ENCODE assay signal across 8 cellular contexts in the genomic region with DNA sequence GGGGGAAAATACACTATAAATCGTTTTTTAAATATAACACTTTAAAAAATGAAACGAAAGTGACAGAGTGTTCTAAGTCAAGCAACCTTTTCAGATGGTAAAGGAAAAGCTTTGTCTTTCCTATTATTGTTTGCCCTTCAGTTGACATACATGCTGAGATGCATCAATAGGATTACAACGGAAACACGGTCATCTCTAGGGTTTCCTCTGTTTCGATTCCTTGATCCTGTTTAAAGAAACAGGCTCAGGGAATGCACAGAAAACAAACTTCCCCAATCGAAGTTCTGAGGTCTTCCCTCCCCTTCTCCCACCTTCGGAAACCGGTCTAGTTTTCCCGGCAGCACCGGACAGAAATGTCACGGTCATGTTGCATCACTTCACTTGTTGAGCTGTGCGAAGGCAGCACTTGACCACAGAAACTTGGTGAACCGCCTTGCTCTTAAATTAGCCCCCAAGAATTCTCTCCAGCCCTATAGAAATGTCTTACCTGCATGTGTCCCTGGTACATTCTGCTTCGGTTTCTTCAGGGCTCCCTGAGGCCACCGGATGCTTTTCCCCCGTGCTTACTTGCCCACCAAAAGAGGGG. TPM values are rescaled to one million over a fixed set of nuclear protein-coding genes. Genes with fewer than 3 reads are reported as not detected.
DNase-seq lines count a peak whose midpoint lies in the region; ATAC-seq, FAIRE-seq and TF ChIP-seq lines count a peak whose summit lies in the region.

No MANE protein-coding gene starts in this region.

- H3K36me3 ChIP-seq in GM06990 (ENCODE audit: control insufficient read depth, insufficient read depth, low read length) (no peaks in the 10 kb centered on the region), pancreas (no peaks in the 10 kb centered on the region), mucosa of descending colon (ENCODE audit: low read depth) (no peaks in the 10 kb centered on the region)

- H3K27ac ChIP-seq in pancreas = peak overlapping the region in 3 of 4 donors; percentile 42 to 68 (median 49)

- no peak overlapping the region for H3K27ac Mint-ChIP-seq in activated naive CD8-positive, alpha-beta T cell treated with anti-CD3 and anti-CD28 coated beads for 36 hours

- ATAC-seq in GM19463 (IDR thresholded peaks at IDR 0.05; ENCODE audit: unreplicated experiment) = peak; percentile 36
- ATAC-seq in HG03520 (IDR thresholded peaks at IDR 0.05; ENCODE audit: unreplicated experiment) = peak; percentile 35
- peak; percentile 18 to 26 (median 22) for ATAC-seq in pancreas
- no peak for ATAC-seq in mucosa of descending colon

- no peaks in the 10 kb centered on the region for H3K9me3 Mint-ChIP-seq in activated naive CD8-positive, alpha-beta T cell treated with anti-CD3 and anti-CD28 coated beads for 36 hours

- peaks cover 61% of the 10 kb centered on the region for H3K27me3 Mint-ChIP-seq in activated naive CD8-positive, alpha-beta T cell treated with anti-CD3 and anti-CD28 coated beads for 36 hours

- peaks cover 12% of the 10 kb centered on the region for H3K4me1 Mint-ChIP-seq in activated naive CD8-positive, alpha-beta T cell treated with anti-CD3 and anti-CD28 coated beads for 36 hours

- H3K36me3 Mint-ChIP-seq in activated naive CD8-positive, alpha-beta T cell treated with anti-CD3 and anti-CD28 coated beads for 36 hours = no peaks in the 10 kb centered on the region

- H3K4me3 ChIP-seq in GM06990 (replicated peaks; ENCODE audit: low read depth, low read length) (peak overlapping the region; percentile 47), pancreas (peak overlapping the region; percentile 31 to 44 (median 38)), mucosa of descending colon (no peak overlapping the region)

- TF ChIP-seq CTCF in GM06990 (IDR thresholded peaks at IDR 0.05; ENCODE audit: insufficient read depth, low read length, poor library complexity, severe bottlenecking) = no peak
- TF ChIP-seq CTCF in pancreas (IDR thresholded peaks at IDR 0.05) = no peak
- TF ChIP-seq CTCF in mucosa of descending colon (IDR thresholded peaks at IDR 0.05) = no peak

- H3K9me3 ChIP-seq in pancreas (no peaks in the 10 kb centered on the region), mucosa of descending colon (no peaks in the 10 kb centered on the region)

- no peak for FAIRE-seq in pancreas (lab: Jason Lieb, UNC)

- 1 to 2% methylated on average over 16 of the region's 16 CpGs for WGBS in pancreas, 2 donors

- intact Hi-C loops in pancreas (cut with DNase I) = no loop called here
- intact Hi-C loops in mucosa of descending colon (cut with DNase I, micrococcal nuclease) = no loop called here

- DNase-seq in GM06990 (ENCODE audit: extremely low read depth, insufficient read length) (no peak), pancreas (peak in 2 of 6 donors; percentile 15 to 25), NCI-H187 treated with DMSO at 0.1 percent for 48 hours (lab: John Stamatoyannopoulos, UW) (no peak), mucosa of descending colon (no peak), superior temporal gyrus (ENCODE audit: extremely low spot score) (no peak)
- no peak for DNase-seq in activated naive CD8-positive, alpha-beta T cell treated with anti-CD3 and anti-CD28 coated beads for 36 hours

- H3K27me3 ChIP-seq in GM06990 (replicated peaks; ENCODE audit: control insufficient read depth, insufficient read depth, low read length) = peaks cover 1% of the 10 kb centered on the region
- H3K27me3 ChIP-seq in pancreas = no peaks in the 10 kb centered on the region

- H3K4me1 ChIP-seq in pancreas (peaks cover 0 to 4% (median 0%) of the 10 kb centered on the region in 3 donors), mucosa of descending colon (ENCODE audit: low read depth) (peaks cover 4% of the 10 kb centered on the region)

- H3K4me3 Mint-ChIP-seq in activated naive CD8-positive, alpha-beta T cell treated with anti-CD3 and anti-CD28 coated beads for 36 hours = peak overlapping the region; percentile 61

RNA-seq across cellular contexts. Expression of gene PEX5L, which starts 0.6 kb away (rescaled TPM):
- total RNA-seq in activated naive CD8-positive, alpha-beta T cell treated with anti-CD3 and anti-CD28 coated beads for 36 hours = not detected
- total RNA-seq in pancreas (10 to 100 TPM in 3 of 6 donors, 1 to 10 TPM in 3; 6.6 to 30.2 (median 12.0) TPM), mucosa of descending colon (under 1 TPM; 0.12 to 0.78 (median 0.25) TPM)
- polyA plus RNA-seq in pancreas = 1 to 10 TPM; 1.1 to 7.3 TPM

Comparison
In these comparisons a context has a peak if more than half of its experiments do, and no peak if none do; other contexts are left out.
1. RNA of gene PEX5L, which starts 0.6 kb away (total RNA-seq): 6.6 to 30.2 TPM in pancreas; 0.12 to 0.78 TPM in mucosa of descending colon and not detected in activated naive CD8-positive, alpha-beta T cell treated with anti-CD3 and anti-CD28 coated beads for 36 hours; every median in the first group is over 4 times any median in the second.